In genomic region chr6:7542065-7542877, GRCh38 we compare ENCODE assay signal across 1 cellular context.
A peak's percentile ranks its signal among the peaks of the same experiment; 100 is the strongest.
TF ChIP-seq lines count a peak whose summit lies in the region.

No MANE protein-coding gene starts in this region.

TF ChIP-seq in HepG2, 621 proteins besides CTCF, POLR2A, EP300 and RAD21 (continued from another document and continues in another):
- TF ChIP-seq PREB (CRISPR knock-in tag; IDR thresholded peaks at IDR 0.05) (no peak), KDM2A (CRISPR knock-in tag; IDR thresholded peaks at IDR 0.05; ENCODE audit: borderline replicate concordance, low read depth) (no peak), RFXAP (CRISPR knock-in tag; IDR thresholded peaks at IDR 0.05; ENCODE audit: borderline replicate concordance) (no peak), ZNF569 (CRISPR knock-in tag; IDR thresholded peaks at IDR 0.05; ENCODE audit: borderline replicate concordance) (no peak), ZNF337 (CRISPR knock-in tag; IDR thresholded peaks at IDR 0.05; ENCODE audit: borderline replicate concordance, low read depth) (no peak), NFE2L2 (IDR thresholded peaks at IDR 0.05; ENCODE audit: low read length) (no peak), ZNF484 (CRISPR knock-in tag; IDR thresholded peaks at IDR 0.05; ENCODE audit: borderline replicate concordance, low read depth) (no peak), ZNF280D (CRISPR knock-in tag; IDR thresholded peaks at IDR 0.05) (no peak; the same call in 1 of the 2 replicates), ZNF510 (CRISPR knock-in tag; IDR thresholded peaks at IDR 0.05; ENCODE audit: low read depth) (no peak), ZNF280B (CRISPR knock-in tag; IDR thresholded peaks at IDR 0.05; ENCODE audit: borderline replicate concordance) (no peak), SNRNP70 (IDR thresholded peaks at IDR 0.05; ENCODE audit: low read depth, low read length) (no peak), ZNF501 (CRISPR knock-in tag; IDR thresholded peaks at IDR 0.05) (no peak), HDAC6 (IDR thresholded peaks at IDR 0.05; ENCODE audit: low read depth, low read length) (0 out of 2 replicates have a peak, but pooled peaks have one; percentile 82), ZFP82 (CRISPR knock-in tag; IDR thresholded peaks at IDR 0.05; ENCODE audit: borderline replicate concordance) (no peak), PHF8 (CRISPR knock-in tag; IDR thresholded peaks at IDR 0.05) (peak; percentile 46), ZNF362 (CRISPR knock-in tag; IDR thresholded peaks at IDR 0.05; ENCODE audit: borderline replicate concordance) (no peak), ZNF317 (CRISPR knock-in tag; IDR thresholded peaks at IDR 0.05) (no peak; the same call in 1 of the 2 replicates), NFRKB (IDR thresholded peaks at IDR 0.05) (no peak), ZNF205 (CRISPR knock-in tag; IDR thresholded peaks at IDR 0.05) (no peak), ZNF770 (CRISPR knock-in tag; IDR thresholded peaks at IDR 0.05) (peak; percentile 54), ZNF616 (CRISPR knock-in tag; IDR thresholded peaks at IDR 0.05; ENCODE audit: low read depth) (no peak), FOXK2 (IDR thresholded peaks at IDR 0.05) (no peak), RXRA (CRISPR knock-in tag; IDR thresholded peaks at IDR 0.05) (no peak), SKI (IDR thresholded peaks at IDR 0.05; ENCODE audit: partially characterized antibody) (no peak), ZNF207 (IDR thresholded peaks at IDR 0.05; ENCODE audit: borderline replicate concordance) (no peak), RAD51 (IDR thresholded peaks at IDR 0.05; ENCODE audit: borderline replicate concordance) (no peak), ATF7 (IDR thresholded peaks at IDR 0.05) (no peak), ATF7 (CRISPR knock-in tag; IDR thresholded peaks at IDR 0.05) (no peak), ARNT (IDR thresholded peaks at IDR 0.05) (no peak), NR3C1 (CRISPR knock-in tag; IDR thresholded peaks at IDR 0.05) (no peak), PBX3 (CRISPR knock-in tag; IDR thresholded peaks at IDR 0.05; ENCODE audit: borderline replicate concordance) (no peak), ZBTB40 (IDR thresholded peaks at IDR 0.05) (no peak), ZBTB40 (CRISPR knock-in tag; IDR thresholded peaks at IDR 0.05) (peak; percentile 64; the same call in 1 of the 2 replicates), TEAD2 (CRISPR knock-in tag; IDR thresholded peaks at IDR 0.05) (no peak), ZBTB33 (CRISPR knock-in tag; IDR thresholded peaks at IDR 0.05) (no peak), ZBTB42 (CRISPR knock-in tag; IDR thresholded peaks at IDR 0.05) (peak; percentile 48; the same call in 1 of the 2 replicates), HINFP (CRISPR knock-in tag; IDR thresholded peaks at IDR 0.05; ENCODE audit: low read depth) (no peak; the same call in 1 of the 2 replicates), TARDBP (CRISPR knock-in tag; IDR thresholded peaks at IDR 0.05) (peak; percentile 8; the same call in 1 of the 2 replicates), ZNF547 (CRISPR knock-in tag; IDR thresholded peaks at IDR 0.05) (no peak)
